Comparison of ENCODE assay signal across 10 cellular contexts in the genomic region with DNA sequence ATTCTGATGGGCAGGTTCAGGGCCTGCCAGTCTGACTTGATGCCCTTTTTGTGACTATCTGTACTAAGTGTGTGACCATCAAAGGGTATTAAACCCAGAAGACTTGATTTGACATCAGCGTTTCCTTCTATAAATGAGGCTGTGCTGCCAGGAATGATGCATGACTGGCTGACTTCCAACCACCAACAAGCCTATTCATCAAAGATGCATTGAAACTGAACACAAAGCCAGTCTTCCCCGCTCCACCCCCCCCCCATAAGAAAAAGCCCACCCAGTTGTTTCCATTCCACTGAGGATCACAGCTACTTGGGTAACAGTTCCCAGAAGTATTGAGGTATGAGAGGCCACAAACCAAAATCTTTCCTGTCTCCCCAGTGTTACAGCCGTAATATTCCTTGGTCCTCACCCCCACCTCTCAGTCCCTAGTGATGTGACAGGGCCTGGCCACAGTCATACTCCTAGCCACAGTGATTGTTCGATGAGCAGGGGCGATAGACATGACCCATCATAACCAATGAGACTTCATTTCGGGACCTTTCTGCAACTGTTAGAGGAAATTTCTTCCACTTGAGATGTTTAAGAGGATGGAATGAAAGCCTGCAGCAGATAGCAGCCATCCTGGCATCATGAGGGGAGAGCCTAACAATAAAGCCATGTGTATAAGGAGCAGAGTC. TPM values are rescaled to one million over a fixed set of nuclear protein-coding genes. Genes with fewer than 3 reads are reported as not detected.
A peak's percentile ranks its signal among the peaks of the same experiment; 100 is the strongest.
DNase-seq lines count a peak whose midpoint lies in the region; ATAC-seq, FAIRE-seq and TF ChIP-seq lines count a peak whose summit lies in the region.
"Had no signal": no experiment of that assay in that cellular context is flagged by ENCODE, and none has a peak within 500 bp of the region (broad histone marks: within the 10 kb centered on the region; RNA-seq: fewer than 3 reads in every experiment).

No MANE protein-coding gene starts in this region.

- no peak overlapping the region for H3K4me2 ChIP-seq in mesenchymal stem cell (ENCODE audit: low read length, poor library complexity, severe bottlenecking)

- no peak overlapping the region for H2BK15ac ChIP-seq in mesenchymal stem cell (ENCODE audit: low read depth, poor library complexity, severe bottlenecking)

- H3K27ac ChIP-seq in mesenchymal stem cell (ENCODE audit: low read length, poor library complexity, severe bottlenecking) (peak overlapping the region; percentile 0), thyroid gland (peak overlapping the region; percentile 59 to 90 (median 86))

- no peak overlapping the region for H3K14ac ChIP-seq in mesenchymal stem cell (ENCODE audit: low read length in 2 of 2)

- no peak overlapping the region for H3K4ac ChIP-seq in mesenchymal stem cell (ENCODE audit: low read depth in 1 of 2, low read length in 2 of 2)

- peak overlapping the region in 1 of 2 experiments; percentile 13 for H3K18ac ChIP-seq in mesenchymal stem cell (ENCODE audit: low read depth in 1 of 2, low read length in 2 of 2)

- intact Hi-C loops in thyroid gland (cut with DNase I): no loop called here

- no peaks in the 10 kb centered on the region for H3K9me3 ChIP-seq in adipocyte (ENCODE audit: control insufficient read depth, low read length)
- no peaks in the 10 kb centered on the region for H3K9me3 ChIP-seq in mesenchymal stem cell (ENCODE audit: control insufficient read depth, low read length)
- H3K9me3 ChIP-seq in thyroid gland: no peaks in the 10 kb centered on the region
- H3K9me3 ChIP-seq: gastrocnemius medialis had no signal

- TF ChIP-seq POLR2A in thyroid gland (IDR thresholded peaks at IDR 0.05): no peak
- no peak for TF ChIP-seq POLR2A in H54 (IDR thresholded peaks at IDR 0.05; ENCODE audit: low read depth, low read length)

- H3K4me3 ChIP-seq in adipocyte (ENCODE audit: low read length): peak overlapping the region; percentile 25
- H3K4me3 ChIP-seq in mesenchymal stem cell (ENCODE audit: insufficient read depth in 1 of 2, low read depth in 1 of 2, low read length in 2 of 2): no peak overlapping the region
- no peak overlapping the region for H3K4me3 ChIP-seq in thyroid gland (replicated peaks in 1 of 3)
- H3K4me3 ChIP-seq: gastrocnemius medialis had no signal

- H4K91ac ChIP-seq in mesenchymal stem cell (ENCODE audit: low read length): no peak overlapping the region

- no peak overlapping the region for H3K23ac ChIP-seq in mesenchymal stem cell (ENCODE audit: low read length in 2 of 2)

- TF ChIP-seq CTCF in thyroid gland (IDR thresholded peaks at IDR 0.05): no peak

- peak; percentile 69 for DNase-seq in activated effector memory CD4-positive, alpha-beta T cell treated with anti-CD3 and anti-CD28 coated beads, Interleukin-2, amount 50 U/mL, for 16 hours
- DNase-seq in activated effector memory CD4-positive, alpha-beta T cell treated with Interleukin-2 at 50 U/mL for 16 hours: no peak
- DNase-seq in adipocyte (ENCODE audit: low read depth): peak; percentile 30
- DNase-seq in mesenchymal stem cell: no peak
- no peak for DNase-seq in thyroid gland
- no peak for DNase-seq in H54 (ENCODE audit: insufficient read length, low spot score)

- peak overlapping the region; percentile 59 for H3K9ac ChIP-seq in adipocyte (ENCODE audit: low read length)
- peak overlapping the region; percentile 35 for H3K9ac ChIP-seq in mesenchymal stem cell (ENCODE audit: low read length)

- no peak overlapping the region for H4K8ac ChIP-seq in mesenchymal stem cell (ENCODE audit: low read length)

- H2BK120ac ChIP-seq in mesenchymal stem cell (ENCODE audit: low read depth, low read length): no peak overlapping the region

- no peak for FAIRE-seq in H54 (lab: Jason Lieb, UNC)
- FAIRE-seq: TTC549 had no signal

- 87% methylated on average over 6 of the region's 6 CpGs for WGBS in mesenchymal stem cell
- WGBS in thyroid gland, 2 donors: 60 to 75% methylated on average over 6 of the region's 6 CpGs

- H3K4me1 ChIP-seq in adipocyte (ENCODE audit: control insufficient read depth, insufficient read depth, low read length): peaks cover 33% of the 10 kb centered on the region
- peaks cover 1% of the 10 kb centered on the region for H3K4me1 ChIP-seq in mesenchymal stem cell (ENCODE audit: control insufficient read depth, insufficient read depth, low read depth, low read length)
- H3K4me1 ChIP-seq in thyroid gland: peaks cover 59 to 97% of the 10 kb centered on the region in 2 donors

- H3K36me3 ChIP-seq in adipocyte (ENCODE audit: control insufficient read depth, insufficient read depth, low read length, severe bottlenecking) (no peaks in the 10 kb centered on the region), mesenchymal stem cell (ENCODE audit: control insufficient read depth in 1 of 2, insufficient read depth in 2 of 2, low read depth in 1 of 2, low read length in 2 of 2) (peaks cover 0 to 24% of the 10 kb centered on the region in 2 experiments), thyroid gland (no peaks in the 10 kb centered on the region)
- H3K36me3 ChIP-seq: gastrocnemius medialis had no signal

- peaks cover 6% of the 10 kb centered on the region for H3K79me1 ChIP-seq in mesenchymal stem cell (replicated peaks; ENCODE audit: low read length, poor library complexity, severe bottlenecking)

- no peak overlapping the region for H2BK5ac ChIP-seq in mesenchymal stem cell (ENCODE audit: low read depth, low read length, poor library complexity, severe bottlenecking)

- no peak overlapping the region for H2BK12ac ChIP-seq in mesenchymal stem cell (ENCODE audit: low read length in 2 of 2)

- H3K27me3 ChIP-seq in adipocyte (replicated peaks; ENCODE audit: control insufficient read depth, insufficient read depth, low read length) (no peaks in the 10 kb centered on the region), mesenchymal stem cell (ENCODE audit: control insufficient read depth in 1 of 2, insufficient read depth in 1 of 2, low read length in 2 of 2) (no peaks in the 10 kb centered on the region), thyroid gland (no peaks in the 10 kb centered on the region)
- H3K27me3 ChIP-seq: gastrocnemius medialis had no signal

- H2AFZ ChIP-seq in mesenchymal stem cell (ENCODE audit: low read depth, low read length): no peak overlapping the region

- ATAC-seq in HG03565 (IDR thresholded peaks at IDR 0.05; ENCODE audit: unreplicated experiment) (no peak), GM21619 (IDR thresholded peaks at IDR 0.05; ENCODE audit: unreplicated experiment) (no peak)
- ATAC-seq: gastrocnemius medialis had no signal

- no peak overlapping the region for H2AK5ac ChIP-seq in mesenchymal stem cell (ENCODE audit: low read length, severe bottlenecking)

RNA-seq across cellular contexts. Expression of a gene that starts 22.6 kb away (rescaled TPM):
- polyA plus RNA-seq in mesenchymal stem cell (2013, experiment 1 of 2): 8.4 TPM
- polyA plus RNA-seq in mesenchymal stem cell (2013, experiment 2 of 2): 8.4 TPM
- 10 to 100 TPM; 60.2 to 90.4 (median 82.0) TPM for total RNA-seq in thyroid gland

Comparison
In these comparisons a context has a peak if more than half of its experiments do, and no peak if none do; other contexts are left out.
1. DNase-seq: peak in activated effector memory CD4-positive, alpha-beta T cell treated with anti-CD3 and anti-CD28 coated beads, Interleukin-2, amount 50 U/mL, for 16 hours (single experiment) and adipocyte (single experiment); none in activated effector memory CD4-positive, alpha-beta T cell treated with Interleukin-2 at 50 U/mL for 16 hours (single experiment), mesenchymal stem cell (single experiment), thyroid gland (0 of 2) and H54 (single experiment).